1 cellular context compared by ENCODE assay signal in genomic region chr1:183572721-183573120, GRCh38.
TF ChIP-seq lines count a peak whose summit lies in the region.

No MANE protein-coding gene starts in this region.

TF ChIP-seq in IMR-90, 13 proteins besides CTCF, POLR2A, EP300 and RAD21:
- TF ChIP-seq CHD1 (IDR thresholded peaks at IDR 0.05; ENCODE audit: low read depth, low read length) (no peak), RFX5 (IDR thresholded peaks at IDR 0.05; ENCODE audit: low read depth, low read length) (no peak), NFE2L2 (IDR thresholded peaks at IDR 0.05; ENCODE audit: low read depth, low read length) (no peak), MXI1 (IDR thresholded peaks at IDR 0.05; ENCODE audit: borderline replicate concordance, low read depth, low read length) (no peak), MAZ (IDR thresholded peaks at IDR 0.05; ENCODE audit: borderline replicate concordance, low read depth, low read length) (no peak), MAFK (IDR thresholded peaks at IDR 0.05; ENCODE audit: low read depth, low read length) (no peak), FOS (IDR thresholded peaks at IDR 0.05; ENCODE audit: low read depth, low read length) (no peak), SMC3 (IDR thresholded peaks at IDR 0.05; ENCODE audit: low read depth, low read length) (no peak), RCOR1 (IDR thresholded peaks at IDR 0.05; ENCODE audit: insufficient replicate concordance, low read length) (no peak), CEBPB (IDR thresholded peaks at IDR 0.05; ENCODE audit: low read depth, low read length) (no peak), USF2 (IDR thresholded peaks at IDR 0.05; ENCODE audit: low read depth, low read length) (no peak), ELK1 (IDR thresholded peaks at IDR 0.05; ENCODE audit: borderline replicate concordance, low read depth, low read length) (no peak), BHLHE40 (IDR thresholded peaks at IDR 0.05; ENCODE audit: low read depth, low read length) (no peak)
